ENCODE assay signal across 18 cellular contexts in the genomic region with DNA sequence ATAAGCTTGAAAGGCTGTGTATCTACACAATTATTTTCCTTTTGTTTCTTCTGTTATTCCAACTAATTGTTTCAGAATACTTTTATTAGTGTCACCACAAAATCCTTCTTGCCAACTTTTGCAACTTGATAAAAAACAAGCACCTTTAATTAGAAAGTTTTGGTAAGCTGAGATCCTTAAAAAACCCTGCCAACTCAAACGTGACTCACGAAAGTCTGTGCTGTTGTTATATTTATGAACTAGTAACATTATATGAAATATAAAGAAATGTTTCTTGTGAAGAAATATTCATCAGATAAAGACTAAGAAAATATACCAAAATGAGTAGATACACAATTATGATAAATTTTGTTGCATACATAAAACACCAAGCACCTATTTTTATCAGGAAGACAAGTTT. TPM values are rescaled to one million over a fixed set of nuclear protein-coding genes. Genes with fewer than 3 reads are reported as not detected.
DNase-seq lines count a peak whose midpoint lies in the region; ATAC-seq, FAIRE-seq and TF ChIP-seq lines count a peak whose summit lies in the region.
"Had no signal": no experiment of that assay in that cellular context is flagged by ENCODE, and none has a peak within 500 bp of the region (broad histone marks: within the 10 kb centered on the region; RNA-seq: fewer than 3 reads in every experiment).

No MANE protein-coding gene starts in this region.

- intact Hi-C loops in psoas muscle (cut with DNase I) = no loop called here

- H3K27ac ChIP-seq in psoas muscle = peak overlapping the region; percentile 47
- H3K27ac ChIP-seq: GM23248 had no signal

- H3K36me3 ChIP-seq in psoas muscle (ENCODE audit: insufficient read depth in 1 of 2, low read depth in 1 of 2) = peaks cover 0 to 53% of the 10 kb centered on the region in 2 donors

- FAIRE-seq in islet of Langerhans (lab: Jason Lieb, UNC) = peak; percentile 90
- FAIRE-seq: G401.6, GM12891, H54, HepG2 had no signal

- no peak overlapping the region for H3K4me3 ChIP-seq in psoas muscle
- H3K4me3 ChIP-seq: GM23248 had no signal

- peaks cover 11% of the 10 kb centered on the region for H3K9me3 ChIP-seq in psoas muscle
- H3K9me3 ChIP-seq: BE2C had no signal

- peak in 1 of 4 donors; percentile 79 for ATAC-seq in psoas muscle
- ATAC-seq in HG03135 (IDR thresholded peaks at IDR 0.05; ENCODE audit: unreplicated experiment) = no peak
- ATAC-seq: HepG2 had no signal

- no peak for TF ChIP-seq CTCF in psoas muscle (IDR thresholded peaks at IDR 0.05)

- H3K27me3 ChIP-seq in psoas muscle (ENCODE audit: insufficient read depth in 3 of 3, low read length in 2 of 3) = peaks cover 0 to 8% (median 0%) of the 10 kb centered on the region in 3 donors
- H3K27me3 ChIP-seq: BE2C had no signal

- 26 to 45% (median 42%) methylated on average over 2 of the region's 2 CpGs for WGBS in psoas muscle, 3 donors

- DNase-seq in LHCN-M2 (ENCODE audit: low read depth) (peak; percentile 8), psoas muscle (no peak), GM19238 (ENCODE audit: insufficient read length, low spot score) (no peak)
- DNase-seq in stimulated activated CD4-positive, alpha-beta T cell treated with anti-CD3 and anti-CD28 coated beads, Interleukin-4, amount 100 ng/mL, for 4 hours = no peak
- DNase-seq: ACHN; BE2C; C1 segment of cervical spinal cord; CD4-positive, CD25-positive, alpha-beta regulatory T cell; CD8-positive, alpha-beta memory T cell; COR-L47; GM23248; HCEC 1CT had no signal

- no peaks in the 10 kb centered on the region for H3K4me1 ChIP-seq in psoas muscle
- H3K4me1 ChIP-seq: BE2C had no signal

RNA-seq across cellular contexts. Expression of a gene that starts 49.0 kb away (rescaled TPM):
- total RNA-seq in LHCN-M2 (2014; rRNA removed) = 63.3 and 76.3 TPM in 2 replicates
- polyA plus RNA-seq in LHCN-M2 (2012) = 58.8 TPM
- total RNA-seq in psoas muscle = 100 to 1,000 TPM; 132 to 253 (median 209) TPM
- 10 to 100 TPM; 34.4 to 81.5 (median 55.9) TPM for polyA plus RNA-seq in psoas muscle
